Comparison of ENCODE assay signal across 8 cellular contexts in genomic region chr14:73634333-73634833, GRCh38. TPM values are rescaled to one million over a fixed set of nuclear protein-coding genes. Genes with fewer than 3 reads are reported as not detected.
DNase-seq lines count a peak whose midpoint lies in the region; TF ChIP-seq lines count a peak whose summit lies in the region.

No MANE protein-coding gene starts in this region.

- H3K4me3 ChIP-seq in Loucy (ENCODE audit: low read length, poor library complexity, severe bottlenecking) (peak overlapping the region; percentile 44), astrocyte of the cerebellum (ENCODE audit: low read depth, low read length) (peak overlapping the region; percentile 38), iPS-20b (ENCODE audit: low read length) (peak overlapping the region; percentile 72), skeletal muscle satellite cell (ENCODE audit: low read length) (peak overlapping the region; percentile 75), MG63 (no peak overlapping the region)

- H3K79me2 ChIP-seq in Loucy (ENCODE audit: insufficient read depth, low read length), result no peaks in the 10 kb centered on the region

- H3K4me1 ChIP-seq in Loucy (ENCODE audit: insufficient read depth, low read length, poor library complexity, severe bottlenecking) (no peaks in the 10 kb centered on the region), iPS-20b (ENCODE audit: insufficient read depth, low read length) (peaks cover 6% of the 10 kb centered on the region; the same call in 1 of the 2 replicates), skeletal muscle satellite cell (ENCODE audit: control insufficient read depth, insufficient read depth, low read length) (peaks cover 16% of the 10 kb centered on the region)

- H3K9me2 ChIP-seq in Loucy (replicated peaks; ENCODE audit: low read depth, low read length), result no peaks in the 10 kb centered on the region

- DNase-seq in DMS53 (lab: John Stamatoyannopoulos, UW) (peak; percentile 63), astrocyte of the cerebellum (ENCODE audit: low read depth) (no peak), GOT3 (lab: John Stamatoyannopoulos, UW) (no peak), MG63 (no peak), ureter (ENCODE audit: low spot score) (no peak)

- H3K27ac ChIP-seq in iPS-20b (ENCODE audit: low read length), result no peak overlapping the region

- no peaks in the 10 kb centered on the region for H3F3A ChIP-seq in Loucy (ENCODE audit: low read depth)

- no peaks in the 10 kb centered on the region for H3K27me3 ChIP-seq in Loucy (ENCODE audit: insufficient read depth, low read length, poor library complexity, severe bottlenecking)
- no peaks in the 10 kb centered on the region for H3K27me3 ChIP-seq in iPS-20b (ENCODE audit: insufficient read depth, low read length)
- H3K27me3 ChIP-seq in skeletal muscle satellite cell (ENCODE audit: control insufficient read depth, insufficient read depth, low read length), result no peaks in the 10 kb centered on the region
- no peaks in the 10 kb centered on the region for H3K27me3 ChIP-seq in MG63

- H2AFZ ChIP-seq in Loucy (ENCODE audit: low read length), result no peak overlapping the region

- H3K9me3 ChIP-seq in Loucy (ENCODE audit: insufficient read depth, low read depth, low read length) (no peaks in the 10 kb centered on the region), iPS-20b (ENCODE audit: insufficient read depth, low read depth, low read length) (no peaks in the 10 kb centered on the region), skeletal muscle satellite cell (replicated peaks; ENCODE audit: low read length) (no peaks in the 10 kb centered on the region), MG63 (no peaks in the 10 kb centered on the region)

- no peaks in the 10 kb centered on the region for H4K20me1 ChIP-seq in Loucy (ENCODE audit: insufficient read depth, low read length, poor library complexity, severe bottlenecking)

- H3K9ac ChIP-seq in Loucy (ENCODE audit: low read depth, low read length, poor library complexity, severe bottlenecking) (no peak overlapping the region), iPS-20b (ENCODE audit: low read depth, low read length) (peak overlapping the region; percentile 74; the same call in 1 of the 2 replicates), skeletal muscle satellite cell (ENCODE audit: low read depth, low read length) (peak overlapping the region; percentile 70)

- H3K4me2 ChIP-seq in Loucy (ENCODE audit: low read depth, low read length, poor library complexity, severe bottlenecking), result no peak overlapping the region
- H3K4me2 ChIP-seq in skeletal muscle satellite cell (ENCODE audit: low read length), result peak overlapping the region; percentile 96

- H3K36me3 ChIP-seq in Loucy (ENCODE audit: insufficient read depth, low read length), result no peaks in the 10 kb centered on the region
- no peaks in the 10 kb centered on the region for H3K36me3 ChIP-seq in iPS-20b (ENCODE audit: insufficient read depth, low read depth, low read length)
- H3K36me3 ChIP-seq in skeletal muscle satellite cell (ENCODE audit: insufficient read depth, low read length), result no peaks in the 10 kb centered on the region
- no peaks in the 10 kb centered on the region for H3K36me3 ChIP-seq in MG63

- TF ChIP-seq CTCF in Loucy (conservative IDR thresholded peaks at IDR 0.05; ENCODE audit: low read length) (no peak), astrocyte of the cerebellum (IDR thresholded peaks at IDR 0.05; ENCODE audit: low read depth, low read length, missing control alignments) (peak; percentile 54)

- in situ Hi-C loops in astrocyte of the cerebellum (cut with HindIII; ENCODE audit: low sequenced_read_pairs), result no loop called here

RNA-seq across cellular contexts. Expression of gene DNAL1, which starts 10.4 kb away (rescaled TPM):
- total RNA-seq in skeletal muscle satellite cell (2012; rRNA removed), result 7.9 and 10.9 TPM in 2 replicates
- 7.0 and 92.2 TPM in 2 replicates for total RNA-seq in MG63 (2014; rRNA removed; shearing (Covaris generic); ENCODE audit: low replicate concordance)
- total RNA-seq in ureter, result 14.9 TPM

RNA-seq across cellular contexts. Expression of gene ACOT6, which starts 22.1 kb away (rescaled TPM):
- total RNA-seq in skeletal muscle satellite cell (2012; rRNA removed), result under 0.01 TPM in 1 of 2 replicates, not detected in the other
- not detected in 2 replicates for total RNA-seq in MG63 (2014; rRNA removed; shearing (Covaris generic); ENCODE audit: low replicate concordance)
- not detected for total RNA-seq in ureter

RNA-seq across cellular contexts. Expression of gene ACOT4, which starts 42.7 kb away (rescaled TPM):
- total RNA-seq in skeletal muscle satellite cell (2012; rRNA removed), result 0.25 and 0.44 TPM in 2 replicates
- total RNA-seq in MG63 (2014; rRNA removed; shearing (Covaris generic); ENCODE audit: low replicate concordance), result 0.44 and 0.76 TPM in 2 replicates
- total RNA-seq in ureter, result 4.7 TPM
